12 cellular contexts compared by ENCODE assay signal in genomic region chr5:122585111-122585415, GRCh38.
"Had no signal": no experiment of that assay in that cellular context is flagged by ENCODE, and none has a peak within 500 bp of the region (broad histone marks: within the 10 kb centered on the region; RNA-seq: fewer than 3 reads in every experiment).

No MANE protein-coding gene starts in this region.

- H3K4me3 ChIP-seq: adrenal gland, colonic mucosa, esophagus squamous epithelium, tibial nerve, vagina had no signal

- DNase-seq: activated CD4-positive, alpha-beta T cell treated with anti-CD3 and anti-CD28 coated beads for 36 hours; activated naive CD4-positive, alpha-beta T cell treated with anti-CD3 and anti-CD28 coated beads for 36 hours; adrenal gland; colonic mucosa; esophagus squamous epithelium; left colon; right cardiac atrium; T-helper 9 cell had no signal

- H2AFZ ChIP-seq: parathyroid adenoma had no signal

- H3K36me3 ChIP-seq: adrenal gland, colonic mucosa, esophagus squamous epithelium, tibial nerve, vagina had no signal

- H3K9ac ChIP-seq: parathyroid adenoma had no signal

- H3K79me2 ChIP-seq: parathyroid adenoma had no signal

- H3K27me3 ChIP-seq: adrenal gland, colonic mucosa, tibial nerve, vagina had no signal

- H3K27ac ChIP-seq: adrenal gland, colonic mucosa, esophagus squamous epithelium, parathyroid adenoma, tibial nerve, vagina had no signal

- H3K4me1 ChIP-seq: adrenal gland, colonic mucosa, esophagus squamous epithelium, parathyroid adenoma, tibial nerve, vagina had no signal

- H3K9me3 ChIP-seq: adrenal gland, colonic mucosa, esophagus squamous epithelium, tibial nerve, vagina had no signal

- ATAC-seq: activated CD4-positive, alpha-beta T cell treated with anti-CD3 and anti-CD28 coated beads for 36 hours; left colon; right cardiac atrium; stimulated activated effector memory CD8-positive, alpha-beta T cell treated with anti-CD3 and anti-CD28 coated beads, Interleukin-12 subunit alpha, Interleukin-12 subunit beta, amount 100 ng/mL, for 72 hours had no signal
